ENCODE assay signal across 8 cellular contexts in genomic region chr6:141552463-141552862, GRCh38.
DNase-seq lines count a peak whose midpoint lies in the region; ATAC-seq and TF ChIP-seq lines count a peak whose summit lies in the region.

No MANE protein-coding gene starts in this region.

- WGBS in esophagus muscularis mucosa, result 53% methylated on average over 1 of the region's 1 CpG

- intact Hi-C loops in esophagus muscularis mucosa (cut with DNase I), result no loop called here

- no peak overlapping the region for H3K27ac ChIP-seq in esophagus muscularis mucosa (replicated peaks in 1 of 4)

- no peak for DNase-seq in activated naive CD8-positive, alpha-beta T cell treated with anti-CD3 and anti-CD28 coated beads, Interleukin-2, amount 50 U/mL, for 24 hours
- DNase-seq in activated naive CD8-positive, alpha-beta T cell treated with anti-CD3 and anti-CD28 coated beads for 36 hours, result no peak
- peak; percentile 94 for DNase-seq in NCI-H345 (lab: John Stamatoyannopoulos, UW)
- peak; percentile 72 for DNase-seq in fibroblast of villous mesenchyme (ENCODE audit: low read depth)
- no peak for DNase-seq in esophagus muscularis mucosa (ENCODE audit: extremely low spot score)
- no peak for DNase-seq in putamen (ENCODE audit: low spot score)
- no peak for DNase-seq in HAP-1 (ENCODE audit: low spot score in 2 of 2)

- H3K4me1 Mint-ChIP-seq in activated naive CD8-positive, alpha-beta T cell treated with anti-CD3 and anti-CD28 coated beads, Interleukin-2, amount 50 U/mL, for 24 hours, result peaks cover 13% of the 10 kb centered on the region
- peaks cover 4% of the 10 kb centered on the region for H3K4me1 Mint-ChIP-seq in activated naive CD8-positive, alpha-beta T cell treated with anti-CD3 and anti-CD28 coated beads for 36 hours

- no peak overlapping the region for H3K4me3 ChIP-seq in fibroblast of villous mesenchyme (ENCODE audit: low read depth, low read length)
- H3K4me3 ChIP-seq in esophagus muscularis mucosa, result no peak overlapping the region
- H3K4me3 ChIP-seq in HAP-1, result no peak overlapping the region

- H3K9me3 ChIP-seq in esophagus muscularis mucosa (peaks cover 0 to 4% (median 0%) of the 10 kb centered on the region in 4 donors), HAP-1 (0 out of 2 replicates have a peak, but pooled peaks cover 2% of the 10 kb centered on the region)

- H3K27me3 ChIP-seq in esophagus muscularis mucosa (no peaks in the 10 kb centered on the region), HAP-1 (ENCODE audit: low read depth) (no peaks in the 10 kb centered on the region)

- H3K36me3 Mint-ChIP-seq in activated naive CD8-positive, alpha-beta T cell treated with anti-CD3 and anti-CD28 coated beads, Interleukin-2, amount 50 U/mL, for 24 hours (ENCODE audit: low read depth), result peaks cover 3% of the 10 kb centered on the region
- H3K36me3 Mint-ChIP-seq in activated naive CD8-positive, alpha-beta T cell treated with anti-CD3 and anti-CD28 coated beads for 36 hours, result peaks cover 9% of the 10 kb centered on the region

- H3K27ac Mint-ChIP-seq in activated naive CD8-positive, alpha-beta T cell treated with anti-CD3 and anti-CD28 coated beads, Interleukin-2, amount 50 U/mL, for 24 hours, result no peak overlapping the region
- H3K27ac Mint-ChIP-seq in activated naive CD8-positive, alpha-beta T cell treated with anti-CD3 and anti-CD28 coated beads for 36 hours, result no peak overlapping the region

- no peak overlapping the region for H3K4me3 Mint-ChIP-seq in activated naive CD8-positive, alpha-beta T cell treated with anti-CD3 and anti-CD28 coated beads, Interleukin-2, amount 50 U/mL, for 24 hours
- H3K4me3 Mint-ChIP-seq in activated naive CD8-positive, alpha-beta T cell treated with anti-CD3 and anti-CD28 coated beads for 36 hours, result no peak overlapping the region

- TF ChIP-seq CTCF in fibroblast of villous mesenchyme (IDR thresholded peaks at IDR 0.05; ENCODE audit: insufficient read depth, low read depth, low read length), result no peak
- no peak for TF ChIP-seq CTCF in esophagus muscularis mucosa (IDR thresholded peaks at IDR 0.05)

- H3K36me3 ChIP-seq in esophagus muscularis mucosa (no peaks in the 10 kb centered on the region), HAP-1 (replicated peaks) (no peaks in the 10 kb centered on the region)

- peak; percentile 33 for ATAC-seq in activated naive CD8-positive, alpha-beta T cell treated with anti-CD3 and anti-CD28 coated beads, Interleukin-2, amount 50 U/mL, for 24 hours
- peak; percentile 69 for ATAC-seq in HG03103 (IDR thresholded peaks at IDR 0.05; ENCODE audit: low read depth, unreplicated experiment)

- H3K4me1 ChIP-seq in esophagus muscularis mucosa, result no peaks in the 10 kb centered on the region
- H3K4me1 ChIP-seq in HAP-1, result no peaks in the 10 kb centered on the region; the same call in 1 of the 2 replicates

- no peak for TF ChIP-seq POLR2A in esophagus muscularis mucosa (IDR thresholded peaks at IDR 0.05; ENCODE audit: low read depth)

- in situ Hi-C loops in HAP-1 (cut with MboI; ENCODE audit: low sequenced_read_pairs), result no loop called here

- no peak for TF ChIP-seq EP300 in esophagus muscularis mucosa (IDR thresholded peaks at IDR 0.05)

- no peaks in the 10 kb centered on the region for H3K27me3 Mint-ChIP-seq in activated naive CD8-positive, alpha-beta T cell treated with anti-CD3 and anti-CD28 coated beads, Interleukin-2, amount 50 U/mL, for 24 hours
- H3K27me3 Mint-ChIP-seq in activated naive CD8-positive, alpha-beta T cell treated with anti-CD3 and anti-CD28 coated beads for 36 hours, result peaks cover 3% of the 10 kb centered on the region

- H3K9me3 Mint-ChIP-seq in activated naive CD8-positive, alpha-beta T cell treated with anti-CD3 and anti-CD28 coated beads, Interleukin-2, amount 50 U/mL, for 24 hours, result peaks cover 18% of the 10 kb centered on the region
- peaks cover 15% of the 10 kb centered on the region for H3K9me3 Mint-ChIP-seq in activated naive CD8-positive, alpha-beta T cell treated with anti-CD3 and anti-CD28 coated beads for 36 hours

Comparison
In these comparisons a context has a peak if more than half of its experiments do, and no peak if none do; other contexts are left out.
1. DNase-seq: peak in NCI-H345 (single experiment) and fibroblast of villous mesenchyme (single experiment); none in activated naive CD8-positive, alpha-beta T cell treated with anti-CD3 and anti-CD28 coated beads, Interleukin-2, amount 50 U/mL, for 24 hours (single experiment), activated naive CD8-positive, alpha-beta T cell treated with anti-CD3 and anti-CD28 coated beads for 36 hours (single experiment), esophagus muscularis mucosa (single experiment), putamen (single experiment) and HAP-1 (0 of 2).